In the genomic region with DNA sequence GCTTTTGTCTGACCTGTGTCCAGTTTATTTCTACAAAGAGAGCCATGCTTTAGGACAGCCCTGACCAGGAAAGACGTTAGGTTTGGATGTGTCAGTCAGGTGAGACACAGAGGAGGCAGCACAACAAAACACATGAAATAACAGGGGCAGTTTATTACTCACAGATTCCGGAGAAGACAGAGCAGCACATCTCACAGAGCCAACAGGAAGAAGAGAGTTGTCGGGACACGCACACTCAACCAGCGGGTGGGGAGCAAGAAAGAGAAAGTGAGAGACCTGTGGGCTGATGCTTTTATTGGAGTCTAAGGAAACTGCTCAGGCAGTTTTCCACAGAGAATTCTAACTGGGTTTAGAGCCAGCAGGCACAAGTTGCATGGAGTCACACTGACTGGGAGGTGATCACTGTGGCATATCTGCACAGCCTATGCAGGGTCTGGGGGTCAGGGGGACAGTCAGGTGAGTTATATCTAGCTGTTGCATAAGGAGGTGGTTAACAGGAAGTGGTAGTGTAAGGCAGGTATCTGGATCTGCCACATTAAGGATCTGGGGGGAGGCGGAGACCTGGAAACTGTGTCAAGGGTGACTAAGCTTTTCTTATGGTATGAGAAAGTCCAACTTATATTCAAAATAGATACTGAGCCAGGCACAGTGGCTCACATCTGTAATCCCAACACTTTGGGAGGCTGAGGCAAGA, we compare ENCODE assay signal across 17 cellular contexts. TPM values are rescaled to one million over a fixed set of nuclear protein-coding genes. Genes with fewer than 3 reads are reported as not detected.
DNase-seq lines count a peak whose midpoint lies in the region; ATAC-seq and TF ChIP-seq lines count a peak whose summit lies in the region.
"Had no signal": no experiment of that assay in that cellular context is flagged by ENCODE, and none has a peak within 500 bp of the region (broad histone marks: within the 10 kb centered on the region; RNA-seq: fewer than 3 reads in every experiment).

No MANE protein-coding gene starts in this region.

- peak; percentile 67 for DNase-seq in Caki2 (ENCODE audit: low read depth)
- peak; percentile 63 for DNase-seq in M059J (ENCODE audit: low read depth)
- no peak for DNase-seq in activated naive CD8-positive, alpha-beta T cell treated with anti-CD3 and anti-CD28 coated beads, Interleukin-2, amount 50 U/mL, for 24 hours
- no peak for DNase-seq in hepatocyte (ENCODE audit: low spot score)
- no peak for DNase-seq in germinal center (ENCODE audit: low spot score)
- DNase-seq in GM10266 (ENCODE audit: extremely low spot score): no peak
- no peak for DNase-seq in A673 (ENCODE audit: low spot score)
- DNase-seq: activated CD8-positive, alpha-beta memory T cell treated with anti-CD3 and anti-CD28 coated beads for 24 hours; amygdala; heart left ventricle; KG1; NCI-H446 treated with DMSO at 0.1 percent for 48 hours; stimulated activated naive CD8-positive, alpha-beta T cell treated with anti-CD3 and anti-CD28 coated beads, Interleukin-15, amount 100 ng/mL, for 72 hours had no signal

- H3K36me3 ChIP-seq in hepatocyte (replicated peaks; ENCODE audit: insufficient read depth, low read depth) (no peaks in the 10 kb centered on the region), A673 (ENCODE audit: insufficient read depth, low read length, poor library complexity, severe bottlenecking) (no peaks in the 10 kb centered on the region)
- H3K36me3 ChIP-seq: heart left ventricle had no signal

- in situ Hi-C loops in Caki2 (cut with HindIII; ENCODE audit: low pct_unique_long_range_greater_than_20kb, low sequenced_read_pairs): no loop called here

- peak; percentile 15 for ATAC-seq in activated naive CD8-positive, alpha-beta T cell treated with anti-CD3 and anti-CD28 coated beads, Interleukin-2, amount 50 U/mL, for 24 hours
- no peak for ATAC-seq in HG02884 (IDR thresholded peaks at IDR 0.05; ENCODE audit: unreplicated experiment)
- ATAC-seq: heart left ventricle; left lobe of liver; stimulated activated naive CD8-positive, alpha-beta T cell treated with anti-CD3 and anti-CD28 coated beads, Interleukin-15, amount 100 ng/mL, for 72 hours had no signal

- no peaks in the 10 kb centered on the region for H3K79me2 ChIP-seq in hepatocyte

- peaks cover 30% of the 10 kb centered on the region for H3K9me3 Mint-ChIP-seq in activated naive CD8-positive, alpha-beta T cell treated with anti-CD3 and anti-CD28 coated beads, Interleukin-2, amount 50 U/mL, for 24 hours

- intact Hi-C loops in A673 (cut with micrococcal nuclease; ENCODE audit: unreplicated experiment): no loop called here

- H3K27me3 ChIP-seq in hepatocyte (no peaks in the 10 kb centered on the region), A673 (replicated peaks; ENCODE audit: insufficient read depth, low read depth, low read length, poor library complexity) (no peaks in the 10 kb centered on the region)
- H3K27me3 ChIP-seq: heart left ventricle had no signal

- peaks cover 2% of the 10 kb centered on the region for H3K36me3 Mint-ChIP-seq in activated naive CD8-positive, alpha-beta T cell treated with anti-CD3 and anti-CD28 coated beads, Interleukin-2, amount 50 U/mL, for 24 hours (ENCODE audit: low read depth)

- peaks cover 10% of the 10 kb centered on the region for H3K27me3 Mint-ChIP-seq in activated naive CD8-positive, alpha-beta T cell treated with anti-CD3 and anti-CD28 coated beads, Interleukin-2, amount 50 U/mL, for 24 hours

- CTCF ChIA-PET in A673 (lab: Charles Lee): no interaction called here

- H3K9me3 ChIP-seq in hepatocyte (ENCODE audit: low read depth) (no peaks in the 10 kb centered on the region), A673 (ENCODE audit: low read depth, low read length, poor library complexity, severe bottlenecking) (no peaks in the 10 kb centered on the region)
- H3K9me3 ChIP-seq: heart left ventricle had no signal

- BruUV-seq in A673 (replicated peaks; lab: Mats Ljungman, UMichigan): no TSS peak

- H3K27ac ChIP-seq in hepatocyte: peak overlapping the region; percentile 53
- no peak overlapping the region for H3K27ac ChIP-seq in A673 (ENCODE audit: low read depth, low read length, poor library complexity, severe bottlenecking)
- H3K27ac ChIP-seq: heart left ventricle had no signal

- H3K9me2 ChIP-seq in hepatocyte (replicated peaks; ENCODE audit: insufficient read depth): no peaks in the 10 kb centered on the region

- no peaks in the 10 kb centered on the region for H3K4me1 ChIP-seq in hepatocyte (ENCODE audit: insufficient read depth)
- H3K4me1 ChIP-seq in A673 (ENCODE audit: insufficient read depth, low read length, poor library complexity, severe bottlenecking): no peaks in the 10 kb centered on the region
- H3K4me1 ChIP-seq: heart left ventricle had no signal

- H3K4me3 ChIP-seq in hepatocyte (no peak overlapping the region), A673 (ENCODE audit: low read depth, low read length, poor library complexity, severe bottlenecking) (no peak overlapping the region)
- H3K4me3 ChIP-seq: heart left ventricle had no signal

- H4K20me1 ChIP-seq in hepatocyte (ENCODE audit: insufficient read depth, poor library complexity, severe bottlenecking): no peaks in the 10 kb centered on the region

- no peaks in the 10 kb centered on the region for H3K4me1 Mint-ChIP-seq in activated naive CD8-positive, alpha-beta T cell treated with anti-CD3 and anti-CD28 coated beads, Interleukin-2, amount 50 U/mL, for 24 hours

- no peak overlapping the region for H3K4me2 ChIP-seq in hepatocyte

- TF ChIP-seq CTCF in hepatocyte (IDR thresholded peaks at IDR 0.05; ENCODE audit: poor library complexity) (no peak), GM10266 (IDR thresholded peaks at IDR 0.05; ENCODE audit: control insufficient read depth, insufficient read depth, low read depth, missing control alignments) (no peak), A673 (conservative IDR thresholded peaks at IDR 0.05; ENCODE audit: low read depth, low read length) (no peak)

- H2AFZ ChIP-seq in hepatocyte: no peak overlapping the region

- H3K27ac Mint-ChIP-seq in activated naive CD8-positive, alpha-beta T cell treated with anti-CD3 and anti-CD28 coated beads, Interleukin-2, amount 50 U/mL, for 24 hours: no peak overlapping the region
- H3K27ac Mint-ChIP-seq: activated T-helper 2 cell treated with anti-CD3 and anti-CD28 coated beads, Interferon-gamma antibody, Interleukin-2, Interleukin-4, amounts not matched to agents 10 μg/mL and 5 μg/mL and 100 μg/mL, durations not matched to agents 14 hours and 24 hours and 36 hours had no signal

- POLR2A ChIA-PET in A673 (lab: Charles Lee; ENCODE audit: low non-redundant PET): no interaction called here

- WGBS in hepatocyte (ENCODE audit: low lambda C conversion rate, missing lambda C conversion rate): 59% methylated on average over 6 of the region's 6 CpGs

- H3K4me3 Mint-ChIP-seq in activated naive CD8-positive, alpha-beta T cell treated with anti-CD3 and anti-CD28 coated beads, Interleukin-2, amount 50 U/mL, for 24 hours: no peak overlapping the region

RNA-seq across cellular contexts. Expression of a gene that starts 24.1 kb away (rescaled TPM):
- total RNA-seq in Caki2 (2014; rRNA removed; shearing (Covaris generic); ENCODE audit: low replicate concordance): not detected in 2 replicates
- not detected in 2 replicates for total RNA-seq in M059J (2014; rRNA removed; shearing (Covaris generic))
- 1.5 and 1.6 TPM in 2 replicates for total RNA-seq in hepatocyte
- polyA plus RNA-seq in hepatocyte: 0.24 and 0.39 TPM in 2 replicates
- 0.15 TPM in 1 of 2 replicates, not detected in the other for total RNA-seq in A673 (2021)
- total RNA-seq: activated T-helper 2 cell treated with anti-CD3 and anti-CD28 coated beads, Interferon-gamma antibody, Interleukin-2, Interleukin-4, amounts not matched to agents 10 μg/mL and 5 μg/mL and 100 μg/mL, durations not matched to agents 14 hours and 24 hours and 36 hours; epithelial cell of proximal tubule; heart left ventricle; left lobe of liver had no signal
- polyA plus RNA-seq: heart left ventricle had no signal

RNA-seq across cellular contexts. Expression of a gene that starts 53.3 kb away (rescaled TPM):
- 3.4 and 9.6 TPM in 2 replicates for total RNA-seq in Caki2 (2014; rRNA removed; shearing (Covaris generic); ENCODE audit: low replicate concordance)
- 10.4 and 17.2 TPM in 2 replicates for total RNA-seq in M059J (2014; rRNA removed; shearing (Covaris generic))
- 10.1 and 25.4 TPM in 2 replicates for total RNA-seq in hepatocyte
- 3.1 and 3.2 TPM in 2 replicates for polyA plus RNA-seq in hepatocyte
- total RNA-seq in A673 (2021): 10.4 and 10.8 TPM in 2 replicates

RNA-seq across cellular contexts. Expression of a gene that starts 59.7 kb away (rescaled TPM):
- not detected in 2 replicates for total RNA-seq in Caki2 (2014; rRNA removed; shearing (Covaris generic); ENCODE audit: low replicate concordance)
- 0.22 and 0.81 TPM in 2 replicates for total RNA-seq in M059J (2014; rRNA removed; shearing (Covaris generic))
- total RNA-seq in hepatocyte (2.1 TPM in 2 replicates), A673 (2021) (not detected in 2 replicates)
- 0.21 and 3.8 TPM in 2 replicates for polyA plus RNA-seq in hepatocyte
- total RNA-seq: activated T-helper 2 cell treated with anti-CD3 and anti-CD28 coated beads, Interferon-gamma antibody, Interleukin-2, Interleukin-4, amounts not matched to agents 10 μg/mL and 5 μg/mL and 100 μg/mL, durations not matched to agents 14 hours and 24 hours and 36 hours had no signal

Comparison
In these comparisons a context has a peak if more than half of its experiments do, and no peak if none do; other contexts are left out.
1. DNase-seq: peak in Caki2 (single experiment) and M059J (single experiment); none in activated naive CD8-positive, alpha-beta T cell treated with anti-CD3 and anti-CD28 coated beads, Interleukin-2, amount 50 U/mL, for 24 hours (single experiment), hepatocyte (single experiment), germinal center (single experiment), GM10266 (single experiment) and A673 (single experiment).